Comparison of ENCODE assay signal across 2 cellular contexts in the genomic region with DNA sequence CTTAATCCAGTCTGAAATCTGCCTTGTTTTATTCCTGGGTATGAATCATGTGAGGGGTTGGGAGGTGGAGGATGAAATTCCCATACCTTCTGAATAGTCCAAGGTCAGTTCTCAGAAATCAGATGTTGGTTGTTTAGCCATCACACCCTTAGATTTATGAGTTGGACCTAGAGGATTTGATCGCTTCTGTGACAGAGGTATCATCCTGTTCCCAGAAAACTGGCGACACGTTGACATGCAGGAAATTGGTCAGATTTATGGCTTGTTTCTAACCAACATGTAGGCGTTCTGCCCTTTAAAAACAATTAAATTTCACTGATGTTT.
A peak's percentile ranks its signal among the peaks of the same experiment; 100 is the strongest.
TF ChIP-seq lines count a peak whose summit lies in the region.

No MANE protein-coding gene starts in this region.

TF ChIP-seq in HEK293, 187 proteins besides CTCF, POLR2A, EP300 and RAD21:
- TF ChIP-seq ZNF223 (tag by site-specific recombination; IDR thresholded peaks at IDR 0.05) (no peak), HOXD13 (CRISPR knock-in tag; IDR thresholded peaks at IDR 0.05; ENCODE audit: borderline replicate concordance) (no peak), ZBTB7A (tag by site-specific recombination; IDR thresholded peaks at IDR 0.05; ENCODE audit: low read depth) (no peak), ZNF571 (tag by site-specific recombination; IDR thresholded peaks at IDR 0.05) (no peak), ZBTB17 (tag by site-specific recombination; IDR thresholded peaks at IDR 0.05) (0 out of 2 replicates have a peak, but pooled peaks have one; percentile 2), ZNF548 (tag by site-specific recombination; IDR thresholded peaks at IDR 0.05) (no peak), SP7 (tag by site-specific recombination; IDR thresholded peaks at IDR 0.05) (0 out of 2 replicates have a peak, but pooled peaks have one; percentile 11), ZNF830 (tag by site-specific recombination; IDR thresholded peaks at IDR 0.05; ENCODE audit: low read depth) (no peak)
- TF ChIP-seq, protein P1, sequence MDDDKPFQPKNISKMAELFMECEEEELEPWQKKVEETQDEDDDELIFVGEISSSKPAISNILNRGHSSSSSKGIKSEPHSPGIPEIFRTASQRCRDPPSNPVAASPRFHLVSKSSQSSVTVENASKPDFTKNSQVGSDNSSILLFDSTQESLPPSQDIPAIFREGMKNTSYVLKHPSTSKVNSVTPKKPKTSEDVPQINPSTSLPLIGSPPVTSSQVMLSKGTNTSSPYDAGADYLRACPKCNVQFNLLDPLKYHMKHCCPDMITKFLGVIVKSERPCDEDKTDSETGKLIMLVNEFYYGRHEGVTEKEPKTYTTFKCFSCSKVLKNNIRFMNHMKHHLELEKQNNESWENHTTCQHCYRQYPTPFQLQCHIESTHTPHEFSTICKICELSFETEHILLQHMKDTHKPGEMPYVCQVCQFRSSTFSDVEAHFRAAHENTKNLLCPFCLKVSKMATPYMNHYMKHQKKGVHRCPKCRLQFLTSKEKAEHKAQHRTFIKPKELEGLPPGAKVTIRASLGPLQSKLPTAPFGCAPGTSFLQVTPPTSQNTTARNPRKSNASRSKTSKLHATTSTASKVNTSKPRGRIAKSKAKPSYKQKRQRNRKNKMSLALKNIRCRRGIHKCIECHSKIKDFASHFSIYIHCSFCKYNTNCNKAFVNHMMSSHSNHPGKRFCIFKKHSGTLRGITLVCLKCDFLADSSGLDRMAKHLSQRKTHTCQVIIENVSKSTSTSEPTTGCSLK (tag by site-specific recombination; IDR thresholded peaks at IDR 0.05): no peak
- TF ChIP-seq, protein P2, sequence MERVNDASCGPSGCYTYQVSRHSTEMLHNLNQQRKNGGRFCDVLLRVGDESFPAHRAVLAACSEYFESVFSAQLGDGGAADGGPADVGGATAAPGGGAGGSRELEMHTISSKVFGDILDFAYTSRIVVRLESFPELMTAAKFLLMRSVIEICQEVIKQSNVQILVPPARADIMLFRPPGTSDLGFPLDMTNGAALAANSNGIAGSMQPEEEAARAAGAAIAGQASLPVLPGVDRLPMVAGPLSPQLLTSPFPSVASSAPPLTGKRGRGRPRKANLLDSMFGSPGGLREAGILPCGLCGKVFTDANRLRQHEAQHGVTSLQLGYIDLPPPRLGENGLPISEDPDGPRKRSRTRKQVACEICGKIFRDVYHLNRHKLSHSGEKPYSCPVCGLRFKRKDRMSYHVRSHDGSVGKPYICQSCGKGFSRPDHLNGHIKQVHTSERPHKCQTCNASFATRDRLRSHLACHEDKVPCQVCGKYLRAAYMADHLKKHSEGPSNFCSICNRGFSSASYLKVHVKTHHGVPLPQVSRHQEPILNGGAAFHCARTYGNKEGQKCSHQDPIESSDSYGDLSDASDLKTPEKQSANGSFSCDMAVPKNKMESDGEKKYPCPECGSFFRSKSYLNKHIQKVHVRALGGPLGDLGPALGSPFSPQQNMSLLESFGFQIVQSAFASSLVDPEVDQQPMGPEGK (tag by site-specific recombination; IDR thresholded peaks at IDR 0.05): no peak
- TF ChIP-seq, protein P3, sequence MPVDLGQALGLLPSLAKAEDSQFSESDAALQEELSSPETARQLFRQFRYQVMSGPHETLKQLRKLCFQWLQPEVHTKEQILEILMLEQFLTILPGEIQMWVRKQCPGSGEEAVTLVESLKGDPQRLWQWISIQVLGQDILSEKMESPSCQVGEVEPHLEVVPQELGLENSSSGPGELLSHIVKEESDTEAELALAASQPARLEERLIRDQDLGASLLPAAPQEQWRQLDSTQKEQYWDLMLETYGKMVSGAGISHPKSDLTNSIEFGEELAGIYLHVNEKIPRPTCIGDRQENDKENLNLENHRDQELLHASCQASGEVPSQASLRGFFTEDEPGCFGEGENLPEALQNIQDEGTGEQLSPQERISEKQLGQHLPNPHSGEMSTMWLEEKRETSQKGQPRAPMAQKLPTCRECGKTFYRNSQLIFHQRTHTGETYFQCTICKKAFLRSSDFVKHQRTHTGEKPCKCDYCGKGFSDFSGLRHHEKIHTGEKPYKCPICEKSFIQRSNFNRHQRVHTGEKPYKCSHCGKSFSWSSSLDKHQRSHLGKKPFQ (tag by site-specific recombination; IDR thresholded peaks at IDR 0.05): no peak

TF ChIP-seq in GM12878, 131 proteins besides CTCF, POLR2A, EP300 and RAD21 (continues in another document):
- TF ChIP-seq SMAD5 (IDR thresholded peaks at IDR 0.05; ENCODE audit: low read depth) (no peak), BACH1 (IDR thresholded peaks at IDR 0.05; ENCODE audit: borderline replicate concordance) (no peak), TAF1 (IDR thresholded peaks at IDR 0.05; ENCODE audit: borderline replicate concordance, low read depth, low read length) (no peak), RCOR1 (conservative IDR thresholded peaks at IDR 0.05; ENCODE audit: low read depth, low read length) (no peak), EED (IDR thresholded peaks at IDR 0.05; ENCODE audit: low read depth) (no peak), SUPT20H (IDR thresholded peaks at IDR 0.05; ENCODE audit: borderline replicate concordance, control insufficient read depth, low read depth, low read length) (no peak), MTA2 (IDR thresholded peaks at IDR 0.05; ENCODE audit: low read depth) (no peak), FOXM1 (IDR thresholded peaks at IDR 0.05; ENCODE audit: low read depth, low read length) (no peak), ETV6 (conservative IDR thresholded peaks at IDR 0.05 in 1 of 2, IDR thresholded peaks at IDR 0.05 in 1 of 2; ENCODE audit: borderline replicate concordance in 1 of 2, low read depth in 1 of 2) (no peak), NBN (IDR thresholded peaks at IDR 0.05) (no peak)
- TF ChIP-seq, protein P4, sequence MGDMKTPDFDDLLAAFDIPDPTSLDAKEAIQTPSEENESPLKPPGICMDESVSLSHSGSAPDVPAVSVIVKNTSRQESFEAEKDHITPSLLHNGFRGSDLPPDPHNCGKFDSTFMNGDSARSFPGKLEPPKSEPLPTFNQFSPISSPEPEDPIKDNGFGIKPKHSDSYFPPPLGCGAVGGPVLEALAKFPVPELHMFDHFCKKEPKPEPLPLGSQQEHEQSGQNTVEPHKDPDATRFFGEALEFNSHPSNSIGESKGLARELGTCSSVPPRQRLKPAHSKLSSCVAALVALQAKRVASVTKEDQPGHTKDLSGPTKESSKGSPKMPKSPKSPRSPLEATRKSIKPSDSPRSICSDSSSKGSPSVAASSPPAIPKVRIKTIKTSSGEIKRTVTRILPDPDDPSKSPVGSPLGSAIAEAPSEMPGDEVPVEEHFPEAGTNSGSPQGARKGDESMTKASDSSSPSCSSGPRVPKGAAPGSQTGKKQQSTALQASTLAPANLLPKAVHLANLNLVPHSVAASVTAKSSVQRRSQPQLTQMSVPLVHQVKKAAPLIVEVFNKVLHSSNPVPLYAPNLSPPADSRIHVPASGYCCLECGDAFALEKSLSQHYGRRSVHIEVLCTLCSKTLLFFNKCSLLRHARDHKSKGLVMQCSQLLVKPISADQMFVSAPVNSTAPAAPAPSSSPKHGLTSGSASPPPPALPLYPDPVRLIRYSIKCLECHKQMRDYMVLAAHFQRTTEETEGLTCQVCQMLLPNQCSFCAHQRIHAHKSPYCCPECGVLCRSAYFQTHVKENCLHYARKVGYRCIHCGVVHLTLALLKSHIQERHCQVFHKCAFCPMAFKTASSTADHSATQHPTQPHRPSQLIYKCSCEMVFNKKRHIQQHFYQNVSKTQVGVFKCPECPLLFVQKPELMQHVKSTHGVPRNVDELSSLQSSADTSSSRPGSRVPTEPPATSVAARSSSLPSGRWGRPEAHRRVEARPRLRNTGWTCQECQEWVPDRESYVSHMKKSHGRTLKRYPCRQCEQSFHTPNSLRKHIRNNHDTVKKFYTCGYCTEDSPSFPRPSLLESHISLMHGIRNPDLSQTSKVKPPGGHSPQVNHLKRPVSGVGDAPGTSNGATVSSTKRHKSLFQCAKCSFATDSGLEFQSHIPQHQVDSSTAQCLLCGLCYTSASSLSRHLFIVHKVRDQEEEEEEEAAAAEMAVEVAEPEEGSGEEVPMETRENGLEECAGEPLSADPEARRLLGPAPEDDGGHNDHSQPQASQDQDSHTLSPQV (IDR thresholded peaks at IDR 0.05): no peak
- TF ChIP-seq, protein P5, sequence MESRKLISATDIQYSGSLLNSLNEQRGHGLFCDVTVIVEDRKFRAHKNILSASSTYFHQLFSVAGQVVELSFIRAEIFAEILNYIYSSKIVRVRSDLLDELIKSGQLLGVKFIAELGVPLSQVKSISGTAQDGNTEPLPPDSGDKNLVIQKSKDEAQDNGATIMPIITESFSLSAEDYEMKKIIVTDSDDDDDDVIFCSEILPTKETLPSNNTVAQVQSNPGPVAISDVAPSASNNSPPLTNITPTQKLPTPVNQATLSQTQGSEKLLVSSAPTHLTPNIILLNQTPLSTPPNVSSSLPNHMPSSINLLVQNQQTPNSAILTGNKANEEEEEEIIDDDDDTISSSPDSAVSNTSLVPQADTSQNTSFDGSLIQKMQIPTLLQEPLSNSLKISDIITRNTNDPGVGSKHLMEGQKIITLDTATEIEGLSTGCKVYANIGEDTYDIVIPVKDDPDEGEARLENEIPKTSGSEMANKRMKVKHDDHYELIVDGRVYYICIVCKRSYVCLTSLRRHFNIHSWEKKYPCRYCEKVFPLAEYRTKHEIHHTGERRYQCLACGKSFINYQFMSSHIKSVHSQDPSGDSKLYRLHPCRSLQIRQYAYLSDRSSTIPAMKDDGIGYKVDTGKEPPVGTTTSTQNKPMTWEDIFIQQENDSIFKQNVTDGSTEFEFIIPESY (IDR thresholded peaks at IDR 0.05): no peak
- TF ChIP-seq, protein P6, sequence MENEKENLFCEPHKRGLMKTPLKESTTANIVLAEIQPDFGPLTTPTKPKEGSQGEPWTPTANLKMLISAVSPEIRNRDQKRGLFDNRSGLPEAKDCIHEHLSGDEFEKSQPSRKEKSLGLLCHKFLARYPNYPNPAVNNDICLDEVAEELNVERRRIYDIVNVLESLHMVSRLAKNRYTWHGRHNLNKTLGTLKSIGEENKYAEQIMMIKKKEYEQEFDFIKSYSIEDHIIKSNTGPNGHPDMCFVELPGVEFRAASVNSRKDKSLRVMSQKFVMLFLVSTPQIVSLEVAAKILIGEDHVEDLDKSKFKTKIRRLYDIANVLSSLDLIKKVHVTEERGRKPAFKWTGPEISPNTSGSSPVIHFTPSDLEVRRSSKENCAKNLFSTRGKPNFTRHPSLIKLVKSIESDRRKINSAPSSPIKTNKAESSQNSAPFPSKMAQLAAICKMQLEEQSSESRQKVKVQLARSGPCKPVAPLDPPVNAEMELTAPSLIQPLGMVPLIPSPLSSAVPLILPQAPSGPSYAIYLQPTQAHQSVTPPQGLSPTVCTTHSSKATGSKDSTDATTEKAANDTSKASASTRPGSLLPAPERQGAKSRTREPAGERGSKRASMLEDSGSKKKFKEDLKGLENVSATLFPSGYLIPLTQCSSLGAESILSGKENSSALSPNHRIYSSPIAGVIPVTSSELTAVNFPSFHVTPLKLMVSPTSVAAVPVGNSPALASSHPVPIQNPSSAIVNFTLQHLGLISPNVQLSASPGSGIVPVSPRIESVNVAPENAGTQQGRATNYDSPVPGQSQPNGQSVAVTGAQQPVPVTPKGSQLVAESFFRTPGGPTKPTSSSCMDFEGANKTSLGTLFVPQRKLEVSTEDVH (IDR thresholded peaks at IDR 0.05; ENCODE audit: low read depth, partially characterized antibody): no peak
- TF ChIP-seq, protein P7, sequence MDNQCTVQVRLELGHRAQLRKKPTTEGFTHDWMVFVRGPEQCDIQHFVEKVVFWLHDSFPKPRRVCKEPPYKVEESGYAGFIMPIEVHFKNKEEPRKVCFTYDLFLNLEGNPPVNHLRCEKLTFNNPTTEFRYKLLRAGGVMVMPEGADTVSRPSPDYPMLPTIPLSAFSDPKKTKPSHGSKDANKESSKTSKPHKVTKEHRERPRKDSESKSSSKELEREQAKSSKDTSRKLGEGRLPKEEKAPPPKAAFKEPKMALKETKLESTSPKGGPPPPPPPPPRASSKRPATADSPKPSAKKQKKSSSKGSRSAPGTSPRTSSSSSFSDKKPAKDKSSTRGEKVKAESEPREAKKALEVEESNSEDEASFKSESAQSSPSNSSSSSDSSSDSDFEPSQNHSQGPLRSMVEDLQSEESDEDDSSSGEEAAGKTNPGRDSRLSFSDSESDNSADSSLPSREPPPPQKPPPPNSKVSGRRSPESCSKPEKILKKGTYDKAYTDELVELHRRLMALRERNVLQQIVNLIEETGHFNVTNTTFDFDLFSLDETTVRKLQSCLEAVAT (IDR thresholded peaks at IDR 0.05): no peak
- TF ChIP-seq, protein P8, sequence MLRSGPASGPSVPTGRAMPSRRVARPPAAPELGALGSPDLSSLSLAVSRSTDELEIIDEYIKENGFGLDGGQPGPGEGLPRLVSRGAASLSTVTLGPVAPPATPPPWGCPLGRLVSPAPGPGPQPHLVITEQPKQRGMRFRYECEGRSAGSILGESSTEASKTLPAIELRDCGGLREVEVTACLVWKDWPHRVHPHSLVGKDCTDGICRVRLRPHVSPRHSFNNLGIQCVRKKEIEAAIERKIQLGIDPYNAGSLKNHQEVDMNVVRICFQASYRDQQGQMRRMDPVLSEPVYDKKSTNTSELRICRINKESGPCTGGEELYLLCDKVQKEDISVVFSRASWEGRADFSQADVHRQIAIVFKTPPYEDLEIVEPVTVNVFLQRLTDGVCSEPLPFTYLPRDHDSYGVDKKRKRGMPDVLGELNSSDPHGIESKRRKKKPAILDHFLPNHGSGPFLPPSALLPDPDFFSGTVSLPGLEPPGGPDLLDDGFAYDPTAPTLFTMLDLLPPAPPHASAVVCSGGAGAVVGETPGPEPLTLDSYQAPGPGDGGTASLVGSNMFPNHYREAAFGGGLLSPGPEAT (IDR thresholded peaks at IDR 0.05; ENCODE audit: low read depth): no peak
- TF ChIP-seq, protein P9, sequence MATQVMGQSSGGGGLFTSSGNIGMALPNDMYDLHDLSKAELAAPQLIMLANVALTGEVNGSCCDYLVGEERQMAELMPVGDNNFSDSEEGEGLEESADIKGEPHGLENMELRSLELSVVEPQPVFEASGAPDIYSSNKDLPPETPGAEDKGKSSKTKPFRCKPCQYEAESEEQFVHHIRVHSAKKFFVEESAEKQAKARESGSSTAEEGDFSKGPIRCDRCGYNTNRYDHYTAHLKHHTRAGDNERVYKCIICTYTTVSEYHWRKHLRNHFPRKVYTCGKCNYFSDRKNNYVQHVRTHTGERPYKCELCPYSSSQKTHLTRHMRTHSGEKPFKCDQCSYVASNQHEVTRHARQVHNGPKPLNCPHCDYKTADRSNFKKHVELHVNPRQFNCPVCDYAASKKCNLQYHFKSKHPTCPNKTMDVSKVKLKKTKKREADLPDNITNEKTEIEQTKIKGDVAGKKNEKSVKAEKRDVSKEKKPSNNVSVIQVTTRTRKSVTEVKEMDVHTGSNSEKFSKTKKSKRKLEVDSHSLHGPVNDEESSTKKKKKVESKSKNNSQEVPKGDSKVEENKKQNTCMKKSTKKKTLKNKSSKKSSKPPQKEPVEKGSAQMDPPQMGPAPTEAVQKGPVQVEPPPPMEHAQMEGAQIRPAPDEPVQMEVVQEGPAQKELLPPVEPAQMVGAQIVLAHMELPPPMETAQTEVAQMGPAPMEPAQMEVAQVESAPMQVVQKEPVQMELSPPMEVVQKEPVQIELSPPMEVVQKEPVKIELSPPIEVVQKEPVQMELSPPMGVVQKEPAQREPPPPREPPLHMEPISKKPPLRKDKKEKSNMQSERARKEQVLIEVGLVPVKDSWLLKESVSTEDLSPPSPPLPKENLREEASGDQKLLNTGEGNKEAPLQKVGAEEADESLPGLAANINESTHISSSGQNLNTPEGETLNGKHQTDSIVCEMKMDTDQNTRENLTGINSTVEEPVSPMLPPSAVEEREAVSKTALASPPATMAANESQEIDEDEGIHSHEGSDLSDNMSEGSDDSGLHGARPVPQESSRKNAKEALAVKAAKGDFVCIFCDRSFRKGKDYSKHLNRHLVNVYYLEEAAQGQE (IDR thresholded peaks at IDR 0.05; ENCODE audit: low read depth, low read length): no peak
